Comparison of ENCODE assay signal across 8 cellular contexts in the genomic region with DNA sequence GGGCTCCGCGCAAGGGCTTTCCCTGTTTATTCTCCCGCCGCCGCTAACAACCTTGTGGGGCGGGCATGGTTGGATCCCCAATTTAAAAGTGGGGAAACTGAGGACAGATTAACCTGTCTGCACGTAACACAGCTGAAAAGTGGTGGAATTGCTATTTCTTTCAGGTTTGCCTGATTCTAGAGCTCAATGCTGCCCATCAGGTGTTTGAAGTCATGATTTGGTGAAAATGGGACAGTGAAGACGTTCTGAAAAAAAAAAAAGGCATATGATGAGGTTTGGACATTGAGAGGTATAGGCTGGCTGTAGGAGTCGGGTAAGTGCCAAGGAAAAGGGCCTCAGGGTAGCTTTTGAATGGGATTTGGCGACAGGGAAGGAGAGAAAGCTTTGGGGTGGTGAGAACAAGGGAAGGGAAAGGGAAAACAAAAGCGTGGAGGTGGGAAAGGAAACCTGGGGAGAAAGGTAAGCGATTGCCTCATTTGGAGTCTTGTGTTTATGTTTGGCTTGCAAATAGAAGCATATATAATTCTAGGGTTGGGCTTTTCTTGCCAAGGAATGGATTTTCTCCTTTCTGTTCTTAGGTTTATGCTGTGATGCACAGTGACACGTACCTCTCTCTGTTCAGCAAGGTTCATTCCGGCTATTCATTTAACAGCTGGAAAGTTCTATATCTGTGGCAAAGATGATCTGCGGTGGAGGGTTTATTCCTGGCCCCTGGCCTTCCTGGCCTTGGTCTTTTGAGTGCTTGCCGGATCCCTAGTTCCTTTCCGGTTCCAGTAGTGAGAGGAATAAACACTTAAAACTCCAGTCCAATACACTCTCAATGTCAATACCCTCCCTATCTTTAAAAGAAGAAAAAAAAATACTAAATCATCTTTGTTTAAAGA. TPM values are rescaled to one million over a fixed set of nuclear protein-coding genes. Genes with fewer than 3 reads are reported as not detected.
A peak's percentile ranks its signal among the peaks of the same experiment; 100 is the strongest.
DNase-seq lines count a peak whose midpoint lies in the region; TF ChIP-seq lines count a peak whose summit lies in the region.

No MANE protein-coding gene starts in this region.

- peak overlapping the region; percentile 77 for H3K27ac ChIP-seq in RWPE1
- H3K27ac ChIP-seq in fibroblast of lung (ENCODE audit: insufficient read depth, low read length), result no peak overlapping the region
- H3K27ac ChIP-seq in sigmoid colon, result peak overlapping the region; percentile 77 to 86 (median 84)

- no peaks in the 10 kb centered on the region for H3K9me3 ChIP-seq in fibroblast of lung (ENCODE audit: control insufficient read depth, insufficient read depth, low read depth, low read length)
- no peaks in the 10 kb centered on the region for H3K9me3 ChIP-seq in sigmoid colon

- H4K20me1 ChIP-seq in fibroblast of lung (ENCODE audit: control insufficient read depth, extremely low read depth, insufficient read depth, low read length), result no peaks in the 10 kb centered on the region

- no peak for TF ChIP-seq EP300 in sigmoid colon (IDR thresholded peaks at IDR 0.05)

- H3K9ac ChIP-seq in fibroblast of lung (ENCODE audit: insufficient read depth, low read length), result peak overlapping the region; percentile 51

- H2AFZ ChIP-seq in fibroblast of lung (ENCODE audit: low read length), result peak overlapping the region; percentile 92

- TF ChIP-seq CTCF in RWPE1 (conservative IDR thresholded peaks at IDR 0.05; ENCODE audit: low read depth) (no peak), fibroblast of lung (conservative IDR thresholded peaks at IDR 0.05 in 1 of 2, IDR thresholded peaks at IDR 0.05 in 1 of 2; ENCODE audit: low read depth in 1 of 2, low read length in 2 of 2) (no peak), sigmoid colon (IDR thresholded peaks at IDR 0.05) (no peak)

- POLR2A ChIA-PET in RWPE1 (lab: Yijun Ruan, JAX; ENCODE audit: low non-redundant PET), result no interaction called here

- peaks cover 15% of the 10 kb centered on the region for H3K79me2 ChIP-seq in fibroblast of lung (ENCODE audit: control insufficient read depth, insufficient read depth, low read length)

- H3K27me3 ChIP-seq in fibroblast of lung (ENCODE audit: control insufficient read depth, insufficient read depth, low read length), result no peaks in the 10 kb centered on the region
- no peaks in the 10 kb centered on the region for H3K27me3 ChIP-seq in sigmoid colon

- DNase-seq in DMS79 treated with DMSO at 0.1 percent for 48 hours (lab: John Stamatoyannopoulos, UW), result peak; percentile 9
- no peak for DNase-seq in DMS79 (lab: John Stamatoyannopoulos, UW)
- DNase-seq in RWPE1 (ENCODE audit: low spot score), result no peak
- DNase-seq in fibroblast of lung (ENCODE audit: low read depth in 2 of 2), result no peak
- no peak for DNase-seq in sigmoid colon
- DNase-seq in H4 (ENCODE audit: low spot score), result no peak
- no peak for DNase-seq in HPDE6-E6E7 (ENCODE audit: extremely low spot score)
- DNase-seq in SW480 (ENCODE audit: low spot score), result no peak

- H3K4me3 ChIP-seq in fibroblast of lung (replicated peaks in 1 of 4; ENCODE audit: control extremely low read depth in 1 of 4, insufficient read depth in 1 of 4, low read depth in 3 of 4, low read length in 4 of 4) (peak overlapping the region; percentile 81 to 96 (median 94)), sigmoid colon (peak overlapping the region; percentile 49 to 67 (median 62))

- H3K36me3 ChIP-seq in fibroblast of lung (ENCODE audit: control insufficient read depth, insufficient read depth, low read length) (no peaks in the 10 kb centered on the region), sigmoid colon (no peaks in the 10 kb centered on the region)

- H3K4me2 ChIP-seq in fibroblast of lung (ENCODE audit: extremely low read depth, insufficient read depth, low read length), result peak overlapping the region; percentile 100

- TF ChIP-seq POLR2A in sigmoid colon (IDR thresholded peaks at IDR 0.05), result no peak

- H3K4me1 ChIP-seq in fibroblast of lung (ENCODE audit: control insufficient read depth, extremely low read depth, insufficient read depth, low read length) (peaks cover 12% of the 10 kb centered on the region), sigmoid colon (peaks cover 0 to 33% (median 24%) of the 10 kb centered on the region in 4 donors)

- intact Hi-C loops in sigmoid colon (cut with DNase I), result loop anchor here (5.0 kb wide), 1 partner anchor 134 kb away; no protein-coding TSS in a partner anchor

- WGBS in sigmoid colon, 2 donors, result 2 to 11% methylated on average over 17 of the region's 17 CpGs

- CTCF ChIA-PET in RWPE1 (lab: Yijun Ruan, JAX), result no interaction called here

RNA-seq across cellular contexts. Expression of gene STIM2, which starts 2.4 kb away (rescaled TPM):
- 19.0 and 33.0 TPM in 2 replicates for total RNA-seq in fibroblast of lung
- polyA plus RNA-seq in fibroblast of lung, result 19.0 and 32.6 TPM in 2 replicates
- 14.0 and 21.2 TPM in 2 replicates for polyA plus RNA-seq in fibroblast of lung (2012)
- 15.7 and 22.1 TPM in 2 replicates for polyA minus RNA-seq in fibroblast of lung (ENCODE audit: low replicate concordance)
- total RNA-seq in sigmoid colon, result 10 to 100 TPM; 10.7 to 15.3 (median 14.7) TPM
- 10 to 100 TPM in 1 of 3 donors, 1 to 10 TPM in 2; 3.0 to 16.8 (median 5.5) TPM for polyA plus RNA-seq in sigmoid colon
- total RNA-seq in H4 (2014; rRNA removed; shearing (Covaris generic)), result 34.2 and 44.4 TPM in 2 replicates
